1 cellular context compared by ENCODE assay signal in the genomic region with DNA sequence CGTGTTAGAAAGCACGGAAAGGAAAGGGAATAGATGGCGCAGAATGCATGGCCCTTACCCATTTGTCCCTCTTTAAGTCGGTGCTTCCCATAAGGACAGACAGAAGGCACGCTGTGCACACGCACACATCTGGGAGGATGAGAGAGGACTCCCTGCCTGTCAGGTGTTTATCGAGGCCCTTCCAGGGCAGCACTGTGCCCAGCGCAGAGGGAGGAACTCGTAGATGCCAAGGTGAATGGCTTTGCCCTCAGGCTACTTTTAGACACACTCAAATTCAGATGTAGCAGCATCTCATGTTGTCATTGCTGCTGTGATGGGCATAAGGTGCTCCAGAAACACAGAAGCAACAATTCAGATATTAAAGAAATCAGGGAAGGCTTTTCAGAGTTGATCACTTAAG.
TF ChIP-seq lines count a peak whose summit lies in the region.

No MANE protein-coding gene starts in this region.

TF ChIP-seq in WTC11, 78 proteins besides CTCF, POLR2A, EP300 and RAD21 (continued from another document):
- TF ChIP-seq, protein P1, sequence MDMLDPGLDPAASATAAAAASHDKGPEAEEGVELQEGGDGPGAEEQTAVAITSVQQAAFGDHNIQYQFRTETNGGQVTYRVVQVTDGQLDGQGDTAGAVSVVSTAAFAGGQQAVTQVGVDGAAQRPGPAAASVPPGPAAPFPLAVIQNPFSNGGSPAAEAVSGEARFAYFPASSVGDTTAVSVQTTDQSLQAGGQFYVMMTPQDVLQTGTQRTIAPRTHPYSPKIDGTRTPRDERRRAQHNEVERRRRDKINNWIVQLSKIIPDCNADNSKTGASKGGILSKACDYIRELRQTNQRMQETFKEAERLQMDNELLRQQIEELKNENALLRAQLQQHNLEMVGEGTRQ (CRISPR knock-in tag; IDR thresholded peaks at IDR 0.05), result no peak
- TF ChIP-seq ZNF425 (CRISPR knock-in tag; conservative IDR thresholded peaks at IDR 0.05) (no peak), HMGA2 (CRISPR knock-in tag; IDR thresholded peaks at IDR 0.05) (no peak), NR1H2 (CRISPR knock-in tag; IDR thresholded peaks at IDR 0.05) (no peak), FOXK1 (CRISPR knock-in tag; IDR thresholded peaks at IDR 0.05) (no peak)
- TF ChIP-seq, protein P2, sequence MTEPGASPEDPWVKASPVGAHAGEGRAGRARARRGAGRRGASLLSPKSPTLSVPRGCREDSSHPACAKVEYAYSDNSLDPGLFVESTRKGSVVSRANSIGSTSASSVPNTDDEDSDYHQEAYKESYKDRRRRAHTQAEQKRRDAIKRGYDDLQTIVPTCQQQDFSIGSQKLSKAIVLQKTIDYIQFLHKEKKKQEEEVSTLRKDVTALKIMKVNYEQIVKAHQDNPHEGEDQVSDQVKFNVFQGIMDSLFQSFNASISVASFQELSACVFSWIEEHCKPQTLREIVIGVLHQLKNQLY (CRISPR knock-in tag; IDR thresholded peaks at IDR 0.05), result no peak
TF ChIP-seq in WTC11: peak in this region for 0.
